ENCODE assay signal across 9 cellular contexts in the genomic region with DNA sequence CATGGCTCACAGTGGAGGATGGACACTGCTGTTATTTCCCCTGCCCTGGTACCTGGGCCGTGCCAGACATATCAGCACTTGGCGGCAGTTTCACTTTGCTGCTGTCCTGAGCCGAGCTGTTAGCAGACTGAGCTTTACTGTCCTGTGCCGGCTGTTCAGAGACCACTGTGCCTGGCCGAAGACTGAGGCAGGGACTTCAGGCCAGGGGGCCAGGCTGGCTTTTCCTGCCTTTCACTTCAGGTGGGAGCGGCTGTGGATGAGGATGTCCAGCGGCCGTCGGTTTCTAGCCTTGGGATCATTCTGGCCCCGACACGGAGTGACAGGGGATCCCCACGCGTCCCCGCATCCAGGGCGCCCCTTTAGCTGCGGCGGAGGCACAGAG. TPM values are rescaled to one million over a fixed set of nuclear protein-coding genes. Genes with fewer than 3 reads are reported as not detected.
DNase-seq lines count a peak whose midpoint lies in the region; ATAC-seq lines count a peak whose summit lies in the region.
"Had no signal": no experiment of that assay in that cellular context is flagged by ENCODE, and none has a peak within 500 bp of the region (broad histone marks: within the 10 kb centered on the region; RNA-seq: fewer than 3 reads in every experiment).

No MANE protein-coding gene starts in this region.

- peaks cover 38% of the 10 kb centered on the region for H3K36me3 Mint-ChIP-seq in activated T-helper 2 cell treated with anti-CD3 and anti-CD28 coated beads, Interferon-gamma antibody, Interleukin-2, Interleukin-4, amounts not matched to agents 10 μg/mL and 5 μg/mL and 100 μg/mL, durations not matched to agents 14 hours and 24 hours and 36 hours (ENCODE audit: low read depth)

- intact Hi-C loops in activated T-helper 2 cell treated with anti-CD3 and anti-CD28 coated beads, Interferon-gamma antibody, Interleukin-2, Interleukin-4, amounts not matched to agents 10 μg/mL and 5 μg/mL and 100 μg/mL, durations not matched to agents 14 hours and 24 hours and 36 hours (cut with micrococcal nuclease): loop anchor here (2.0 to 10.0 kb wide), 4 partner anchors 15 to 425 kb away; partner anchors contain the start of gene UBE3A
- intact Hi-C loops in posterior cingulate gyrus (cut with DNase I): no loop called here

- H3K4me1 ChIP-seq in HAP-1 (peaks cover 23% of the 10 kb centered on the region), iPS-15b (ENCODE audit: control insufficient read depth, insufficient read depth, low read length) (no peaks in the 10 kb centered on the region), skeletal muscle tissue (ENCODE audit: control insufficient read depth in 3 of 3, insufficient read depth in 3 of 3, low read length in 3 of 3) (peaks cover 24 to 33% (median 27%) of the 10 kb centered on the region in 3 donors)

- peak overlapping the region; percentile 92 for H3K27ac Mint-ChIP-seq in activated T-helper 2 cell treated with anti-CD3 and anti-CD28 coated beads, Interferon-gamma antibody, Interleukin-2, Interleukin-4, amounts not matched to agents 10 μg/mL and 5 μg/mL and 100 μg/mL, durations not matched to agents 14 hours and 24 hours and 36 hours

- H3K4me3 ChIP-seq in HAP-1 (peak overlapping the region; percentile 68), iPS-15b (ENCODE audit: low read depth, low read length) (peak overlapping the region; percentile 70), skeletal muscle tissue (ENCODE audit: low read length in 3 of 3) (peak overlapping the region; percentile 69 to 79 (median 74))

- peaks cover 42% of the 10 kb centered on the region for H3K4me1 Mint-ChIP-seq in activated T-helper 2 cell treated with anti-CD3 and anti-CD28 coated beads, Interferon-gamma antibody, Interleukin-2, Interleukin-4, amounts not matched to agents 10 μg/mL and 5 μg/mL and 100 μg/mL, durations not matched to agents 14 hours and 24 hours and 36 hours (ENCODE audit: low read depth)

- H3K27ac ChIP-seq in skeletal muscle tissue (ENCODE audit: low read depth, low read length): peak overlapping the region; percentile 19

- H3K9ac ChIP-seq in iPS-15b (ENCODE audit: low read depth, low read length) (no peak overlapping the region), skeletal muscle tissue (ENCODE audit: low read depth in 1 of 3, low read length in 3 of 3) (peak overlapping the region; percentile 50 to 65 (median 50))

- no peaks in the 10 kb centered on the region for H3K9me3 Mint-ChIP-seq in activated T-helper 2 cell treated with anti-CD3 and anti-CD28 coated beads, Interferon-gamma antibody, Interleukin-2, Interleukin-4, amounts not matched to agents 10 μg/mL and 5 μg/mL and 100 μg/mL, durations not matched to agents 14 hours and 24 hours and 36 hours

- H3K9me3 ChIP-seq in HAP-1: no peaks in the 10 kb centered on the region
- no peaks in the 10 kb centered on the region for H3K9me3 ChIP-seq in iPS-15b (ENCODE audit: control insufficient read depth, insufficient read depth, low read length)
- no peaks in the 10 kb centered on the region for H3K9me3 ChIP-seq in skeletal muscle tissue (ENCODE audit: control insufficient read depth in 3 of 3, low read length in 3 of 3)

- ATAC-seq in GM21367 (IDR thresholded peaks at IDR 0.05; ENCODE audit: unreplicated experiment) (no peak), GM21360 (IDR thresholded peaks at IDR 0.05; ENCODE audit: unreplicated experiment) (no peak)

- peak in 1 of 2 experiments; percentile 55 for DNase-seq in HAP-1 (ENCODE audit: low spot score in 2 of 2)
- no peak for DNase-seq in activated T-helper 2 cell treated with anti-CD3 and anti-CD28 coated beads, Interferon-gamma antibody, Interleukin-2, Interleukin-4, amounts not matched to agents 10 μg/mL and 5 μg/mL and 100 μg/mL, durations not matched to agents 14 hours and 24 hours and 36 hours (ENCODE audit: low spot score)
- DNase-seq in posterior cingulate gyrus: no peak
- no peak for DNase-seq in NCI-H146 treated with DMSO at 0.1 percent for 48 hours (lab: John Stamatoyannopoulos, UW; ENCODE audit: unreplicated experiment)
- DNase-seq: SHP77 had no signal

- in situ Hi-C loops in HAP-1 (cut with MboI; ENCODE audit: low sequenced_read_pairs): no loop called here

- H3K27me3 ChIP-seq in HAP-1 (ENCODE audit: low read depth): no peaks in the 10 kb centered on the region
- peaks cover 40% of the 10 kb centered on the region for H3K27me3 ChIP-seq in iPS-15b (ENCODE audit: control insufficient read depth, insufficient read depth, low read length)
- H3K27me3 ChIP-seq in skeletal muscle tissue (ENCODE audit: control insufficient read depth in 3 of 3, insufficient read depth in 3 of 3, low read length in 3 of 3): peaks cover 9 to 37% (median 13%) of the 10 kb centered on the region in 3 donors

- peak overlapping the region; percentile 92 for H3K4me3 Mint-ChIP-seq in activated T-helper 2 cell treated with anti-CD3 and anti-CD28 coated beads, Interferon-gamma antibody, Interleukin-2, Interleukin-4, amounts not matched to agents 10 μg/mL and 5 μg/mL and 100 μg/mL, durations not matched to agents 14 hours and 24 hours and 36 hours (ENCODE audit: low read depth)

- H3K36me3 ChIP-seq in HAP-1 (replicated peaks) (peaks cover 16% of the 10 kb centered on the region; the same call in 1 of the 2 replicates), iPS-15b (ENCODE audit: control insufficient read depth, insufficient read depth, low read length) (no peaks in the 10 kb centered on the region), skeletal muscle tissue (ENCODE audit: control insufficient read depth in 3 of 3, insufficient read depth in 3 of 3, low read length in 3 of 3) (no peaks in the 10 kb centered on the region)

- peaks cover 11% of the 10 kb centered on the region for H3K27me3 Mint-ChIP-seq in activated T-helper 2 cell treated with anti-CD3 and anti-CD28 coated beads, Interferon-gamma antibody, Interleukin-2, Interleukin-4, amounts not matched to agents 10 μg/mL and 5 μg/mL and 100 μg/mL, durations not matched to agents 14 hours and 24 hours and 36 hours (ENCODE audit: low read depth)

RNA-seq across cellular contexts. Expression of gene ATP10A, which starts 1.0 kb away (rescaled TPM):
- 40.1 and 44.4 TPM in 2 replicates for total RNA-seq in activated T-helper 2 cell treated with anti-CD3 and anti-CD28 coated beads, Interferon-gamma antibody, Interleukin-2, Interleukin-4, amounts not matched to agents 10 μg/mL and 5 μg/mL and 100 μg/mL, durations not matched to agents 14 hours and 24 hours and 36 hours
- 7.8 TPM for total RNA-seq in skeletal muscle tissue
